In genomic region chr2:131527131-131528001, GRCh38 we compare ENCODE assay signal across 1 cellular context.
TF ChIP-seq lines count a peak whose summit lies in the region.

Gene CCDC74A (plus strand): TSS chr2:131527888. CDS start chr2:131527971, 83 bp downstream.

TF ChIP-seq in K562, 482 proteins besides CTCF, POLR2A, EP300 and RAD21 (continued from another document):
- TF ChIP-seq RFX1 (IDR thresholded peaks at IDR 0.05) (peak; percentile 95), RBFOX2 (IDR thresholded peaks at IDR 0.05; ENCODE audit: low read depth, low read length) (peak; percentile 62), EGR1 (conservative IDR thresholded peaks at IDR 0.05) (peak; percentile 80), NRF1 (conservative IDR thresholded peaks at IDR 0.05 in 1 of 2, IDR thresholded peaks at IDR 0.05 in 1 of 2) (peak; percentile 25 to 40; a peak in 2 of 4 replicates), GABPA (tag; conservative IDR thresholded peaks at IDR 0.05; ENCODE audit: low read depth) (peak; percentile 46), ZNF407 (IDR thresholded peaks at IDR 0.05; ENCODE audit: low read depth) (peak; percentile 17; the same call in 1 of the 2 replicates), POLR2G (IDR thresholded peaks at IDR 0.05; ENCODE audit: low read depth, low read length) (peak; percentile 61), CXXC5 (CRISPR knock-in tag; IDR thresholded peaks at IDR 0.05) (peak; percentile 51; the same call in 1 of the 2 replicates), MEIS2 (IDR thresholded peaks at IDR 0.05; ENCODE audit: partially characterized antibody) (peak; percentile 96)
- TF ChIP-seq, protein P1, sequence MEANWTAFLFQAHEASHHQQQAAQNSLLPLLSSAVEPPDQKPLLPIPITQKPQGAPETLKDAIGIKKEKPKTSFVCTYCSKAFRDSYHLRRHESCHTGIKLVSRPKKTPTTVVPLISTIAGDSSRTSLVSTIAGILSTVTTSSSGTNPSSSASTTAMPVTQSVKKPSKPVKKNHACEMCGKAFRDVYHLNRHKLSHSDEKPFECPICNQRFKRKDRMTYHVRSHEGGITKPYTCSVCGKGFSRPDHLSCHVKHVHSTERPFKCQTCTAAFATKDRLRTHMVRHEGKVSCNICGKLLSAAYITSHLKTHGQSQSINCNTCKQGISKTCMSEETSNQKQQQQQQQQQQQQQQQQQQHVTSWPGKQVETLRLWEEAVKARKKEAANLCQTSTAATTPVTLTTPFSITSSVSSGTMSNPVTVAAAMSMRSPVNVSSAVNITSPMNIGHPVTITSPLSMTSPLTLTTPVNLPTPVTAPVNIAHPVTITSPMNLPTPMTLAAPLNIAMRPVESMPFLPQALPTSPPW (CRISPR knock-in tag; IDR thresholded peaks at IDR 0.05): peak; percentile 19; the same call in 1 of the 2 replicates
- TF ChIP-seq, protein P2, sequence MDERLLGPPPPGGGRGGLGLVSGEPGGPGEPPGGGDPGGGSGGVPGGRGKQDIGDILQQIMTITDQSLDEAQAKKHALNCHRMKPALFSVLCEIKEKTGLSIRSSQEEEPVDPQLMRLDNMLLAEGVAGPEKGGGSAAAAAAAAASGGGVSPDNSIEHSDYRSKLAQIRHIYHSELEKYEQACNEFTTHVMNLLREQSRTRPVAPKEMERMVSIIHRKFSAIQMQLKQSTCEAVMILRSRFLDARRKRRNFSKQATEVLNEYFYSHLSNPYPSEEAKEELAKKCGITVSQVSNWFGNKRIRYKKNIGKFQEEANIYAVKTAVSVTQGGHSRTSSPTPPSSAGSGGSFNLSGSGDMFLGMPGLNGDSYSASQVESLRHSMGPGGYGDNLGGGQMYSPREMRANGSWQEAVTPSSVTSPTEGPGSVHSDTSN (CRISPR knock-in tag; IDR thresholded peaks at IDR 0.05; ENCODE audit: low read depth): peak; percentile 24; the same call in 1 of the 2 replicates
- TF ChIP-seq, protein P2 (tag; conservative IDR thresholded peaks at IDR 0.05; ENCODE audit: low read depth): peak; percentile 71
TF ChIP-seq in K562: peak in this region for 15; not testable (repeated sequence) for 467.
